1 cellular context compared by ENCODE assay signal in the genomic region with DNA sequence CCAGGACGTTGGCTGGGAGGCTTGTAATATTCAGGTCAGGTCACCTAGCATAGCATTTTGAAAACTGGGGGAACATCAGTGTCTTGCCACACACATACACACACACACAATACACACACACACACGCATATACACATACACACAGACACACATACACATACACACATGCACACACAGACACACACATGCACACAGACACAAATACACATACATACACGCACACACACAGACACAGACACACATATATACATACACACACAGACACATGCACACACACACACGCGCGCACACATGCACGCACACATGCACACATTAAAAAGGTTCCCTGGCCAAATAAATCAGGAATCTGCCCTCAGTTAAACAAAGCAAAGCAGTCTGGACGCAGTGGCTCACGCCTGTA.
TF ChIP-seq lines count a peak whose summit lies in the region.

No MANE protein-coding gene starts in this region.

TF ChIP-seq in IMR-90, 13 proteins besides CTCF, POLR2A, EP300 and RAD21:
- no peak for TF ChIP-seq FOS (IDR thresholded peaks at IDR 0.05; ENCODE audit: low read depth, low read length)
- no peak for TF ChIP-seq RCOR1 (IDR thresholded peaks at IDR 0.05; ENCODE audit: insufficient replicate concordance, low read length)
- no peak for TF ChIP-seq SMC3 (IDR thresholded peaks at IDR 0.05; ENCODE audit: low read depth, low read length)
- TF ChIP-seq, protein P1, sequence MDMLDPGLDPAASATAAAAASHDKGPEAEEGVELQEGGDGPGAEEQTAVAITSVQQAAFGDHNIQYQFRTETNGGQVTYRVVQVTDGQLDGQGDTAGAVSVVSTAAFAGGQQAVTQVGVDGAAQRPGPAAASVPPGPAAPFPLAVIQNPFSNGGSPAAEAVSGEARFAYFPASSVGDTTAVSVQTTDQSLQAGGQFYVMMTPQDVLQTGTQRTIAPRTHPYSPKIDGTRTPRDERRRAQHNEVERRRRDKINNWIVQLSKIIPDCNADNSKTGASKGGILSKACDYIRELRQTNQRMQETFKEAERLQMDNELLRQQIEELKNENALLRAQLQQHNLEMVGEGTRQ (IDR thresholded peaks at IDR 0.05; ENCODE audit: low read depth, low read length) = no peak
- TF ChIP-seq MAZ (IDR thresholded peaks at IDR 0.05; ENCODE audit: borderline replicate concordance, low read depth, low read length) = no peak
- TF ChIP-seq MAFK (IDR thresholded peaks at IDR 0.05; ENCODE audit: low read depth, low read length) = no peak
- no peak for TF ChIP-seq RFX5 (IDR thresholded peaks at IDR 0.05; ENCODE audit: low read depth, low read length)
- TF ChIP-seq, protein P2, sequence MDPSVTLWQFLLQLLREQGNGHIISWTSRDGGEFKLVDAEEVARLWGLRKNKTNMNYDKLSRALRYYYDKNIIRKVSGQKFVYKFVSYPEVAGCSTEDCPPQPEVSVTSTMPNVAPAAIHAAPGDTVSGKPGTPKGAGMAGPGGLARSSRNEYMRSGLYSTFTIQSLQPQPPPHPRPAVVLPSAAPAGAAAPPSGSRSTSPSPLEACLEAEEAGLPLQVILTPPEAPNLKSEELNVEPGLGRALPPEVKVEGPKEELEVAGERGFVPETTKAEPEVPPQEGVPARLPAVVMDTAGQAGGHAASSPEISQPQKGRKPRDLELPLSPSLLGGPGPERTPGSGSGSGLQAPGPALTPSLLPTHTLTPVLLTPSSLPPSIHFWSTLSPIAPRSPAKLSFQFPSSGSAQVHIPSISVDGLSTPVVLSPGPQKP (IDR thresholded peaks at IDR 0.05; ENCODE audit: borderline replicate concordance, low read depth, low read length) = no peak
TF ChIP-seq in IMR-90: peak in this region for 0.
